In the genomic region with DNA sequence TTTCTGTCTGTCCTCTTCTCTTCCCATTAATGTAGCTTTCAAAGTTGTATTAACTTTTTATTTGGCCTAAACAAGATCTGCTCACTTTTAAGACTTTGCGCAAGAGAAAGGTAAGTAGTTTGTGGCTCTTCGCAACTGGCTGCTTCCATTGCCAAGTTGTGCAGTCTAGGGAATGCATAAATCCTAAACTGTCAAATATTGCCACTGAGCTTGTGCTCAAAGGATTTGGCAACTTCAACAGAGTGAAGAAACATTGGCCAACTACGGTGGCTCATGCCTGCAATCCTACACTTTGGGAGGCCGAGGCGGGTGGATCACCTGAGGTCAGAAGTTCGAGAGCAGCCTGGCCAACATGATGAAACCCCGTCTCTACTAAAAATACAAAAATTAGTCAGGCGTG, we compare ENCODE assay signal across 22 cellular contexts.
DNase-seq lines count a peak whose midpoint lies in the region; ATAC-seq and TF ChIP-seq lines count a peak whose summit lies in the region.
"Had no signal": no experiment of that assay in that cellular context is flagged by ENCODE, and none has a peak within 500 bp of the region (broad histone marks: within the 10 kb centered on the region; RNA-seq: fewer than 3 reads in every experiment).

No MANE protein-coding gene starts in this region.

- no peak overlapping the region for H4K8ac ChIP-seq in IMR-90 (ENCODE audit: low read depth in 2 of 2, low read length in 2 of 2)

- H3K4me2 ChIP-seq in IMR-90 (ENCODE audit: low read depth, low read length), result no peak overlapping the region
- H3K4me2 ChIP-seq: BLaER1 had no signal

- TF ChIP-seq EP300 in sigmoid colon (IDR thresholded peaks at IDR 0.05), result no peak

- H2BK15ac ChIP-seq in IMR-90 (ENCODE audit: low read depth, low read length), result no peak overlapping the region

- H3K9ac ChIP-seq in IMR-90 (ENCODE audit: low read depth, low read length), result no peak overlapping the region
- H3K9ac ChIP-seq: BLaER1 had no signal

- H3K27ac ChIP-seq in IMR-90 (ENCODE audit: insufficient read depth, low read length) (no peak overlapping the region), sigmoid colon (no peak overlapping the region)
- H3K27ac ChIP-seq: BLaER1 had no signal

- no peak overlapping the region for H3K56ac ChIP-seq in IMR-90 (ENCODE audit: extremely low read depth, insufficient read depth, low read length)

- no peak overlapping the region for H2BK120ac ChIP-seq in IMR-90 (ENCODE audit: low read depth, low read length)

- CTCF ChIA-PET in IMR-90 (lab: Yijun Ruan, JAX), result interaction anchor here (0.7 kb wide), 1 partner anchor 9 kb away, joined by 3 read pairs; no protein-coding TSS in a partner anchor

- no peak overlapping the region for H3K23ac ChIP-seq in IMR-90 (ENCODE audit: low read depth, low read length)

- DNase-seq in H4 (ENCODE audit: low spot score) (peak; percentile 58), IMR-90 (no peak), sigmoid colon (peak; percentile 46), iPS-NIHi11 (ENCODE audit: low spot score) (no peak), iPS-NIHi7 (ENCODE audit: extremely low spot score) (no peak)
- DNase-seq: 8988T; ACHN; BE2C; C1 segment of cervical spinal cord; CD4-positive, alpha-beta memory T cell; CD4-positive, CD25-positive, alpha-beta regulatory T cell; CD8-positive, alpha-beta memory T cell; COR-L47; DMS 273 treated with DMSO at 0.1 percent for 48 hours; DMS153; DMS53; DMS79; DND-41; EL; GDM1 had no signal

- POLR2A ChIA-PET in IMR-90 (lab: Charles Lee; ENCODE audit: unreplicated experiment), result interaction anchor here (0.6 kb wide), 1 partner anchor 26 kb away, joined by 11 read pairs; no protein-coding TSS in a partner anchor

- ATAC-seq in IMR-90 (ENCODE audit: low read depth), result no peak
- ATAC-seq: GM12878 had no signal

- H4K5ac ChIP-seq in IMR-90 (ENCODE audit: low read depth, low read length), result peak overlapping the region; percentile 63; the same call in 1 of the 2 replicates

- dilution Hi-C loops in IMR-90 (cut with HindIII; ENCODE audit: low sequenced_read_pairs, unreplicated experiment), result no loop called here

- WGBS in IMR-90 (ENCODE audit: extremely low coverage in 2 of 2, insufficient read length in 1 of 2), 2 experiments, result 100% methylated on average over 2 of the region's 8 CpGs; no CpG with 5 or more reads in 1 of the 2 experiments
- WGBS in sigmoid colon, 2 donors, result 94% methylated on average over 8 of the region's 8 CpGs

- H3K18ac ChIP-seq in IMR-90 (ENCODE audit: low read depth, low read length), result peak overlapping the region; percentile 69

- no peaks in the 10 kb centered on the region for H3K27me3 ChIP-seq in IMR-90 (ENCODE audit: control insufficient read depth, insufficient read depth, low read length)
- no peaks in the 10 kb centered on the region for H3K27me3 ChIP-seq in sigmoid colon
- H3K27me3 ChIP-seq: BE2C, BLaER1 had no signal

- no peaks in the 10 kb centered on the region for H3K79me1 ChIP-seq in IMR-90 (ENCODE audit: low read depth in 1 of 2, low read length in 2 of 2)

- TF ChIP-seq CTCF in IMR-90 (conservative IDR thresholded peaks at IDR 0.05; ENCODE audit: low read depth, low read length) (no peak), sigmoid colon (IDR thresholded peaks at IDR 0.05) (no peak)

- H3K4me1 ChIP-seq in IMR-90 (ENCODE audit: control insufficient read depth, insufficient read depth, low read length) (peaks cover 8% of the 10 kb centered on the region; the same call in 1 of the 2 replicates), sigmoid colon (no peaks in the 10 kb centered on the region)
- H3K4me1 ChIP-seq: BE2C, BLaER1 had no signal

- no peak overlapping the region for H3K14ac ChIP-seq in IMR-90 (replicated peaks; ENCODE audit: low read depth, low read length)

- H2BK5ac ChIP-seq in IMR-90 (ENCODE audit: low read depth, low read length, poor library complexity, severe bottlenecking), result no peak overlapping the region

- no peaks in the 10 kb centered on the region for H3K36me3 ChIP-seq in IMR-90 (ENCODE audit: control insufficient read depth, insufficient read depth, low read length)
- H3K36me3 ChIP-seq in sigmoid colon, result no peaks in the 10 kb centered on the region
- H3K36me3 ChIP-seq: BE2C, BLaER1 had no signal

- no peaks in the 10 kb centered on the region for H4K20me1 ChIP-seq in IMR-90 (ENCODE audit: insufficient read depth, low read length)
- H4K20me1 ChIP-seq: BLaER1 had no signal

- no peak for TF ChIP-seq POLR2A in IMR-90 (IDR thresholded peaks at IDR 0.05; ENCODE audit: low read depth, low read length)
- TF ChIP-seq POLR2A in sigmoid colon (IDR thresholded peaks at IDR 0.05), result no peak

- H3K4me3 ChIP-seq in IMR-90 (ENCODE audit: insufficient read depth, low read depth, low read length) (no peak overlapping the region), sigmoid colon (no peak overlapping the region)
- H3K4me3 ChIP-seq: BLaER1, GM12878 had no signal

- intact Hi-C loops in IMR-90 (cut with micrococcal nuclease) (no loop called here), sigmoid colon (cut with DNase I) (no loop called here)

- no peak overlapping the region for H2AK9ac ChIP-seq in IMR-90 (replicated peaks; ENCODE audit: low read depth, low read length, poor library complexity)

- 0 out of 2 replicates have a peak, but pooled peaks cover 4% of the 10 kb centered on the region for H3K9me1 ChIP-seq in IMR-90 (ENCODE audit: insufficient read depth, low read length)

- no peak overlapping the region for H2AK5ac ChIP-seq in IMR-90 (ENCODE audit: low read depth, low read length)

- H2AFZ ChIP-seq in IMR-90 (replicated peaks; ENCODE audit: low read length, poor library complexity), result no peak overlapping the region

- H2BK20ac ChIP-seq in IMR-90 (ENCODE audit: low read depth, low read length), result no peak overlapping the region

- H3K4ac ChIP-seq in IMR-90 (ENCODE audit: low read depth, low read length), result no peak overlapping the region

- H3K9me3 ChIP-seq in IMR-90 (ENCODE audit: control insufficient read depth, insufficient read depth, low read length) (no peaks in the 10 kb centered on the region), sigmoid colon (no peaks in the 10 kb centered on the region)
- H3K9me3 ChIP-seq: BE2C, BLaER1 had no signal

- in situ Hi-C loops in IMR-90 (cut with MboI; ENCODE audit: low sequenced_read_pairs), result no loop called here

- TF ChIP-seq RAD21 in IMR-90 (IDR thresholded peaks at IDR 0.05; ENCODE audit: low read length), result no peak

- BruUV-seq in IMR-90 (replicated peaks; lab: Mats Ljungman, UMichigan), result no TSS peak

- H4K91ac ChIP-seq in IMR-90 (ENCODE audit: insufficient read depth, low read depth, low read length), result no peak overlapping the region

TF ChIP-seq in IMR-90, 13 proteins besides CTCF, POLR2A, EP300 and RAD21:
- TF ChIP-seq BHLHE40 (IDR thresholded peaks at IDR 0.05; ENCODE audit: low read depth, low read length) (no peak), MXI1 (IDR thresholded peaks at IDR 0.05; ENCODE audit: borderline replicate concordance, low read depth, low read length) (no peak), RCOR1 (IDR thresholded peaks at IDR 0.05; ENCODE audit: insufficient replicate concordance, low read length) (no peak), NFE2L2 (IDR thresholded peaks at IDR 0.05; ENCODE audit: low read depth, low read length) (no peak), CEBPB (IDR thresholded peaks at IDR 0.05; ENCODE audit: low read depth, low read length) (no peak), RFX5 (IDR thresholded peaks at IDR 0.05; ENCODE audit: low read depth, low read length) (no peak)

Comparison
In these comparisons a context has a peak if more than half of its experiments do, and no peak if none do; other contexts are left out.
1. DNase-seq: peak in H4 (single experiment) and sigmoid colon (single experiment); none in IMR-90 (single experiment), iPS-NIHi11 (single experiment) and iPS-NIHi7 (single experiment).